13 cellular contexts compared by ENCODE assay signal in the genomic region with DNA sequence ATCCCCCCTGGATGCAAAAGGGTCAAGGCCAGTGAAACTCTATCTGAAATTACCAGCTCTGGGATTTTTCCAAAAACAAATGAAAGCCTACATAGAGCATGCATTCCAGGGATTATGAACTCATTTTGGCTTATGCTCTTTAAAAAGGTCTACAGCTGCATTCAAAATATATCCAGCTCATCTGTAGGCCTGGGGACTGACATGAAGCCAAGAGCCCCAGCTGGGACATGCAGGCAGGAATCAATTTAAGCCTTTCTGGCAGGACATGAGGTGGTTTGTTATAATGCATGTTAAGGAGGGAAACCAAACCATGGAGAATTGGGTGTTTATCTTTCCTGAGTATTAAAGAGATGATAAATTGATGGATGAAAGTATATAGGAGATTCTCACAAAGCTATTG.
A peak's percentile ranks its signal among the peaks of the same experiment; 100 is the strongest.
DNase-seq lines count a peak whose midpoint lies in the region; ATAC-seq and TF ChIP-seq lines count a peak whose summit lies in the region.
"Had no signal": no experiment of that assay in that cellular context is flagged by ENCODE, and none has a peak within 500 bp of the region (broad histone marks: within the 10 kb centered on the region; RNA-seq: fewer than 3 reads in every experiment).

No MANE protein-coding gene starts in this region.

- no peak for TF ChIP-seq CTCF in endodermal cell (conservative IDR thresholded peaks at IDR 0.05)
- TF ChIP-seq CTCF in neural cell (IDR thresholded peaks at IDR 0.05; ENCODE audit: poor library complexity, severe bottlenecking): no peak
- no peak for TF ChIP-seq CTCF in body of pancreas (IDR thresholded peaks at IDR 0.05)

- no peak overlapping the region for H3K4me3 Mint-ChIP-seq in endodermal cell

- no peaks in the 10 kb centered on the region for H3K79me2 ChIP-seq in neural cell (replicated peaks; ENCODE audit: insufficient read depth, low read length)

- H3K27ac Mint-ChIP-seq in endodermal cell: no peak overlapping the region

- peak; percentile 27 for DNase-seq in GM04504 (ENCODE audit: low read depth)
- peak; percentile 79 for DNase-seq in NCI-H1694 treated with DMSO at 0.1 percent for 48 hours (lab: John Stamatoyannopoulos, UW)
- no peak for DNase-seq in endodermal cell
- no peak for DNase-seq in body of pancreas
- DNase-seq: C1 segment of cervical spinal cord, COR-L47, NCI-H1092 treated with DMSO at 0.1 percent for 48 hours, NCI-H187 treated with DMSO at 0.1 percent for 48 hours, NCI-H82 had no signal

- H3K9me3 ChIP-seq in endodermal cell (ENCODE audit: control insufficient read depth, low read length) (no peaks in the 10 kb centered on the region), neural cell (ENCODE audit: low read length) (no peaks in the 10 kb centered on the region), body of pancreas (no peaks in the 10 kb centered on the region)

- H3K4me1 ChIP-seq in endodermal cell (ENCODE audit: control insufficient read depth, insufficient read depth, low read length) (peaks cover 4% of the 10 kb centered on the region), body of pancreas (no peaks in the 10 kb centered on the region)

- no peaks in the 10 kb centered on the region for H3K9me3 Mint-ChIP-seq in endodermal cell

- no peaks in the 10 kb centered on the region for H3K9me2 ChIP-seq in neural cell (ENCODE audit: insufficient read depth, low read length)

- no peaks in the 10 kb centered on the region for H3F3A ChIP-seq in neural cell (ENCODE audit: insufficient read depth, low read length, poor library complexity, severe bottlenecking)

- no peak for TF ChIP-seq POLR2A in body of pancreas (IDR thresholded peaks at IDR 0.05)

- no peaks in the 10 kb centered on the region for H4K20me1 ChIP-seq in neural cell (ENCODE audit: insufficient read depth)

- no peaks in the 10 kb centered on the region for H3K27me3 Mint-ChIP-seq in endodermal cell (ENCODE audit: insufficient read depth)

- H3K36me3 Mint-ChIP-seq in endodermal cell (ENCODE audit: low read depth): no peaks in the 10 kb centered on the region

- H3K36me3 ChIP-seq in endodermal cell (ENCODE audit: control insufficient read depth, insufficient read depth, low read length) (no peaks in the 10 kb centered on the region), neural cell (ENCODE audit: insufficient read depth, low read length) (no peaks in the 10 kb centered on the region), body of pancreas (replicated peaks in 1 of 2; ENCODE audit: insufficient read depth in 1 of 2, low read depth in 2 of 2) (no peaks in the 10 kb centered on the region)

- no peak overlapping the region for H3K9ac ChIP-seq in endodermal cell (ENCODE audit: extremely low read depth, low read length, poor library complexity, severe bottlenecking)
- peak overlapping the region; percentile 1 for H3K9ac ChIP-seq in neural cell (ENCODE audit: low read length)

- intact Hi-C loops in body of pancreas (cut with DNase I): no loop called here

- TF ChIP-seq RAD21 in neural cell (conservative IDR thresholded peaks at IDR 0.05): no peak

- H2AFZ ChIP-seq in neural cell (ENCODE audit: low read depth, low read length): peak overlapping the region; percentile 22

- peaks cover 8% of the 10 kb centered on the region for H3K4me1 Mint-ChIP-seq in endodermal cell

- no peak for TF ChIP-seq EP300 in neural cell (conservative IDR thresholded peaks at IDR 0.05; ENCODE audit: poor library complexity, severe bottlenecking)

- H3K27me3 ChIP-seq in endodermal cell (ENCODE audit: control insufficient read depth, insufficient read depth, low read length, poor library complexity, severe bottlenecking): no peaks in the 10 kb centered on the region
- no peaks in the 10 kb centered on the region for H3K27me3 ChIP-seq in neural cell (ENCODE audit: insufficient read depth, low read depth, low read length)
- H3K27me3 ChIP-seq in body of pancreas: no peaks in the 10 kb centered on the region

- H3K4me3 ChIP-seq in endodermal cell (ENCODE audit: low read length) (no peak overlapping the region), neural cell (ENCODE audit: low read length) (no peak overlapping the region), body of pancreas (no peak overlapping the region)

- peak overlapping the region; percentile 64 for H3K27ac ChIP-seq in endodermal cell (ENCODE audit: low read depth, low read length)
- H3K27ac ChIP-seq in neural cell (ENCODE audit: low read length): peak overlapping the region; percentile 60
- no peak overlapping the region for H3K27ac ChIP-seq in body of pancreas

- H3K4me2 ChIP-seq in neural cell (ENCODE audit: low read length): no peak overlapping the region

- no peak for ATAC-seq in HG03196 (IDR thresholded peaks at IDR 0.05; ENCODE audit: unreplicated experiment)
- ATAC-seq in HG02588 (IDR thresholded peaks at IDR 0.05; ENCODE audit: unreplicated experiment): no peak
- no peak for ATAC-seq in body of pancreas
- ATAC-seq in HG02798 (IDR thresholded peaks at IDR 0.05; ENCODE audit: poor library complexity, unreplicated experiment): no peak

TF ChIP-seq in neural cell, 6 proteins besides CTCF, POLR2A, EP300 and RAD21:
- TF ChIP-seq SMC3 (conservative IDR thresholded peaks at IDR 0.05; ENCODE audit: poor library complexity) (no peak), MXI1 (conservative IDR thresholded peaks at IDR 0.05; ENCODE audit: poor library complexity, severe bottlenecking) (no peak), TAF1 (IDR thresholded peaks at IDR 0.05; ENCODE audit: low read depth) (no peak), EZH2 (IDR thresholded peaks at IDR 0.05; ENCODE audit: borderline replicate concordance, insufficient read depth, low read length, poor library complexity, severe bottlenecking) (no peak), POLR2AphosphoS5 (IDR thresholded peaks at IDR 0.05) (no peak)
- TF ChIP-seq, protein P1, sequence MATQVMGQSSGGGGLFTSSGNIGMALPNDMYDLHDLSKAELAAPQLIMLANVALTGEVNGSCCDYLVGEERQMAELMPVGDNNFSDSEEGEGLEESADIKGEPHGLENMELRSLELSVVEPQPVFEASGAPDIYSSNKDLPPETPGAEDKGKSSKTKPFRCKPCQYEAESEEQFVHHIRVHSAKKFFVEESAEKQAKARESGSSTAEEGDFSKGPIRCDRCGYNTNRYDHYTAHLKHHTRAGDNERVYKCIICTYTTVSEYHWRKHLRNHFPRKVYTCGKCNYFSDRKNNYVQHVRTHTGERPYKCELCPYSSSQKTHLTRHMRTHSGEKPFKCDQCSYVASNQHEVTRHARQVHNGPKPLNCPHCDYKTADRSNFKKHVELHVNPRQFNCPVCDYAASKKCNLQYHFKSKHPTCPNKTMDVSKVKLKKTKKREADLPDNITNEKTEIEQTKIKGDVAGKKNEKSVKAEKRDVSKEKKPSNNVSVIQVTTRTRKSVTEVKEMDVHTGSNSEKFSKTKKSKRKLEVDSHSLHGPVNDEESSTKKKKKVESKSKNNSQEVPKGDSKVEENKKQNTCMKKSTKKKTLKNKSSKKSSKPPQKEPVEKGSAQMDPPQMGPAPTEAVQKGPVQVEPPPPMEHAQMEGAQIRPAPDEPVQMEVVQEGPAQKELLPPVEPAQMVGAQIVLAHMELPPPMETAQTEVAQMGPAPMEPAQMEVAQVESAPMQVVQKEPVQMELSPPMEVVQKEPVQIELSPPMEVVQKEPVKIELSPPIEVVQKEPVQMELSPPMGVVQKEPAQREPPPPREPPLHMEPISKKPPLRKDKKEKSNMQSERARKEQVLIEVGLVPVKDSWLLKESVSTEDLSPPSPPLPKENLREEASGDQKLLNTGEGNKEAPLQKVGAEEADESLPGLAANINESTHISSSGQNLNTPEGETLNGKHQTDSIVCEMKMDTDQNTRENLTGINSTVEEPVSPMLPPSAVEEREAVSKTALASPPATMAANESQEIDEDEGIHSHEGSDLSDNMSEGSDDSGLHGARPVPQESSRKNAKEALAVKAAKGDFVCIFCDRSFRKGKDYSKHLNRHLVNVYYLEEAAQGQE (IDR thresholded peaks at IDR 0.05; ENCODE audit: borderline replicate concordance): no peak

Comparison
In these comparisons a context has a peak if more than half of its experiments do, and no peak if none do; other contexts are left out.
1. DNase-seq: peak in GM04504 (single experiment) and NCI-H1694 treated with DMSO at 0.1 percent for 48 hours (single experiment); none in endodermal cell (single experiment) and body of pancreas (0 of 4).
2. H3K27ac ChIP-seq: peak in endodermal cell (single experiment) and neural cell (single experiment); none in body of pancreas (0 of 4).